ENCODE assay signal across 13 cellular contexts in the genomic region with DNA sequence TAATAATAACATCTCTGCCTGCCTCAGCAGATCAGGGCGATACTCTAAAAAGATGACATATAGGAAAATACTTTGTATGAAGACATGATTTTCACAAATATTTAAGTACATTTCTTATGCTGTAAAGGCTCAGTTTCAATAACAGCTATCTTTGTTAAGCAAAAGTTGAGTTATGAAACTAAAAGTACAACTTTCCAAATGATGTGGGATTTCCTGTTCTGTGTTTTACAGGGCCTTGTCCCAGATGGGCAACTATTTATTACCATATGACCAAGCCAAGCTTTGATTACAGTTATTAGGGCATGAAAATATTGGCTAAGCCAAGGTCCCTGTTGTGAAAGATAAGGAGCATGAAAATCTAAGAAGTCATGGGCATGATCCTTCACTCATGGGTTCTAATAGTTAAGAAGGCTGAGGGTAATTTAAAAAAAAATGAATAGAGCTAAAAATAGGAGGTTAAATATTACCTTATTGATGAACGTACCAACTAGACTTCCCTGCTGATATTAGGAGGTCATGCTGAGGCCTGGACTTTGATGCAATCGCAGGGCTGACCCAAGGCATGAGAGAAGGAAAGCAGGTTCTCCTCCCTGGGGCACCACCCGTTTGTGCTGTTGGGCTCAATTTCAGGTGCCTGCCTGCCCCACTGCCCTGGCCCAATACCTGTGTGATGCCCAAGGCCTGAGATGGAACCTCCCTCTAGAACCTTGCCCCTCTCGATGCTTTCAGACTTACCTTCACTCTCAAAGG.
DNase-seq lines count a peak whose midpoint lies in the region; ATAC-seq lines count a peak whose summit lies in the region.
"Had no signal": no experiment of that assay in that cellular context is flagged by ENCODE, and none has a peak within 500 bp of the region (broad histone marks: within the 10 kb centered on the region; RNA-seq: fewer than 3 reads in every experiment).

No MANE protein-coding gene starts in this region.

- H3K36me3 ChIP-seq in duodenal mucosa (ENCODE audit: control insufficient read depth in 1 of 2, insufficient read depth in 2 of 2, low read length in 2 of 2) = no peaks in the 10 kb centered on the region
- H3K36me3 ChIP-seq: cardiac muscle cell, HAP-1 had no signal

- no peaks in the 10 kb centered on the region for H3K27me3 ChIP-seq in duodenal mucosa (ENCODE audit: control insufficient read depth in 1 of 2, insufficient read depth in 2 of 2, low read length in 2 of 2)

- H3K4me3 ChIP-seq in duodenal mucosa (ENCODE audit: low read depth in 1 of 2, low read length in 2 of 2) = no peak overlapping the region
- H3K4me3 ChIP-seq: cardiac muscle cell, HAP-1, mucosa of descending colon, PC-9 had no signal

- ATAC-seq in GM18498 (IDR thresholded peaks at IDR 0.05; ENCODE audit: unreplicated experiment) (peak; percentile 45), GM19455 (IDR thresholded peaks at IDR 0.05; ENCODE audit: unreplicated experiment) (peak; percentile 48), HG03108 (IDR thresholded peaks at IDR 0.05; ENCODE audit: unreplicated experiment) (peak; percentile 42)
- ATAC-seq: activated CD4-positive, alpha-beta T cell treated with anti-CD3 and anti-CD28 coated beads for 36 hours; mucosa of descending colon had no signal

- no peak overlapping the region for H3K9ac ChIP-seq in duodenal mucosa (ENCODE audit: low read depth in 1 of 2, low read length in 2 of 2)

- peak overlapping the region; percentile 34 for H3K27ac ChIP-seq in duodenal mucosa (ENCODE audit: low read depth, low read length)
- H3K27ac ChIP-seq: cardiac muscle cell, PC-9 had no signal

- H3K9me3 ChIP-seq in duodenal mucosa (ENCODE audit: control insufficient read depth in 1 of 2, low read length in 2 of 2) = no peaks in the 10 kb centered on the region
- H3K9me3 ChIP-seq: HAP-1, mucosa of descending colon had no signal

- DNase-seq in NCI-H2171 treated with DMSO at 0.1 percent for 48 hours (lab: John Stamatoyannopoulos, UW) (no peak), NCI-H1436 treated with DMSO at 0.1 percent for 48 hours (lab: John Stamatoyannopoulos, UW) (no peak), germinal center (ENCODE audit: low spot score) (no peak), LoVo (ENCODE audit: low spot score) (no peak)
- DNase-seq: activated CD4-positive, alpha-beta T cell treated with anti-CD3 and anti-CD28 coated beads for 36 hours; mucosa of descending colon; PC-9 had no signal

- H3K4me1 ChIP-seq in duodenal mucosa (ENCODE audit: control insufficient read depth in 1 of 2, insufficient read depth in 2 of 2, low read length in 2 of 2) = peaks cover 35 to 71% of the 10 kb centered on the region in 2 donors
- H3K4me1 ChIP-seq: HAP-1 had no signal
